Comparison of ENCODE assay signal across 9 cellular contexts in genomic region chr3:122533931-122534334, GRCh38. TPM values are rescaled to one million over a fixed set of nuclear protein-coding genes. Genes with fewer than 3 reads are reported as not detected.
DNase-seq lines count a peak whose midpoint lies in the region; ATAC-seq and TF ChIP-seq lines count a peak whose summit lies in the region.
"Had no signal": no experiment of that assay in that cellular context is flagged by ENCODE, and none has a peak within 500 bp of the region (broad histone marks: within the 10 kb centered on the region; RNA-seq: fewer than 3 reads in every experiment).

No MANE protein-coding gene starts in this region.

- H3K27ac Mint-ChIP-seq in stimulated activated naive CD8-positive, alpha-beta T cell treated with anti-CD3 and anti-CD28 coated beads, Interleukin-15, Interleukin-2, amounts not matched to agents 100 ng/mL and 50 ng/mL, for 24 hours: peak overlapping the region; percentile 89
- no peak overlapping the region for H3K27ac Mint-ChIP-seq in progenitor cell of endocrine pancreas
- H3K27ac Mint-ChIP-seq: dendritic cell treated with granulocyte-macrophage colony-stimulating factor and Interleukin-4, amounts not matched to agents 40 ng/mL and 50 ng/mL, for 4 days had no signal

- H3K27me3 Mint-ChIP-seq in stimulated activated naive CD8-positive, alpha-beta T cell treated with anti-CD3 and anti-CD28 coated beads, Interleukin-15, Interleukin-2, amounts not matched to agents 100 ng/mL and 50 ng/mL, for 24 hours: no peaks in the 10 kb centered on the region
- no peaks in the 10 kb centered on the region for H3K27me3 Mint-ChIP-seq in progenitor cell of endocrine pancreas
- H3K27me3 Mint-ChIP-seq: dendritic cell treated with granulocyte-macrophage colony-stimulating factor and Interleukin-4, amounts not matched to agents 40 ng/mL and 50 ng/mL, for 4 days had no signal

- DNase-seq in stimulated activated naive CD4-positive, alpha-beta T cell treated with Interleukin-2 at 50 U/mL for 16 hours (lab: John Stamatoyannopoulos, UW): peak; percentile 42
- DNase-seq in stimulated activated naive CD4-positive, alpha-beta T cell (lab: John Stamatoyannopoulos, UW): no peak
- DNase-seq in RPMI7951 (ENCODE audit: low read depth) (peak; percentile 99), choroid plexus epithelial cell (ENCODE audit: low read depth) (peak; percentile 85), DMS79 treated with DMSO at 0.1 percent for 48 hours (lab: John Stamatoyannopoulos, UW) (no peak), progenitor cell of endocrine pancreas (ENCODE audit: low spot score, unreplicated experiment) (no peak)

- H3K36me3 Mint-ChIP-seq in stimulated activated naive CD8-positive, alpha-beta T cell treated with anti-CD3 and anti-CD28 coated beads, Interleukin-15, Interleukin-2, amounts not matched to agents 100 ng/mL and 50 ng/mL, for 24 hours (ENCODE audit: low read depth): peaks cover 64% of the 10 kb centered on the region
- H3K36me3 Mint-ChIP-seq in progenitor cell of endocrine pancreas (ENCODE audit: insufficient read depth): peaks cover 5% of the 10 kb centered on the region

- ATAC-seq in HG03045 (IDR thresholded peaks at IDR 0.05; ENCODE audit: unreplicated experiment): peak; percentile 92

- H3K4me1 Mint-ChIP-seq in stimulated activated naive CD8-positive, alpha-beta T cell treated with anti-CD3 and anti-CD28 coated beads, Interleukin-15, Interleukin-2, amounts not matched to agents 100 ng/mL and 50 ng/mL, for 24 hours (ENCODE audit: low read depth): peaks cover 46% of the 10 kb centered on the region
- H3K4me1 Mint-ChIP-seq in progenitor cell of endocrine pancreas (ENCODE audit: low read depth): no peaks in the 10 kb centered on the region

- TF ChIP-seq CTCF in choroid plexus epithelial cell (conservative IDR thresholded peaks at IDR 0.05; ENCODE audit: low read depth, low read length) (no peak), progenitor cell of endocrine pancreas (IDR thresholded peaks at IDR 0.05; ENCODE audit: unreplicated experiment) (no peak)

- H3K4me3 Mint-ChIP-seq in stimulated activated naive CD8-positive, alpha-beta T cell treated with anti-CD3 and anti-CD28 coated beads, Interleukin-15, Interleukin-2, amounts not matched to agents 100 ng/mL and 50 ng/mL, for 24 hours: peak overlapping the region; percentile 17
- H3K4me3 Mint-ChIP-seq in progenitor cell of endocrine pancreas (ENCODE audit: low read depth): no peak overlapping the region
- H3K4me3 Mint-ChIP-seq: dendritic cell treated with granulocyte-macrophage colony-stimulating factor and Interleukin-4, amounts not matched to agents 40 ng/mL and 50 ng/mL, for 4 days had no signal

- no peak overlapping the region for H3K4me3 ChIP-seq in choroid plexus epithelial cell (ENCODE audit: low read depth, low read length)

- no peaks in the 10 kb centered on the region for H3K9me3 Mint-ChIP-seq in stimulated activated naive CD8-positive, alpha-beta T cell treated with anti-CD3 and anti-CD28 coated beads, Interleukin-15, Interleukin-2, amounts not matched to agents 100 ng/mL and 50 ng/mL, for 24 hours
- no peaks in the 10 kb centered on the region for H3K9me3 Mint-ChIP-seq in progenitor cell of endocrine pancreas (ENCODE audit: low read depth)
- H3K9me3 Mint-ChIP-seq: dendritic cell treated with granulocyte-macrophage colony-stimulating factor and Interleukin-4, amounts not matched to agents 40 ng/mL and 50 ng/mL, for 4 days had no signal

RNA-seq across cellular contexts. Expression of gene KPNA1, which starts 19.2 kb away (rescaled TPM):
- 33.3 and 34.7 TPM in 2 replicates for total RNA-seq in RPMI7951 (2014; rRNA removed; shearing (Covaris generic))
- total RNA-seq in progenitor cell of endocrine pancreas: 82.5 and 85.5 TPM in 2 replicates

RNA-seq across cellular contexts. Expression of gene PARP9, which starts 30.2 kb away (rescaled TPM):
- 17.4 and 22.1 TPM in 2 replicates for total RNA-seq in RPMI7951 (2014; rRNA removed; shearing (Covaris generic))
- 11.3 and 11.5 TPM in 2 replicates for total RNA-seq in progenitor cell of endocrine pancreas

RNA-seq across cellular contexts. Expression of gene DTX3L, which starts 30.2 kb away (rescaled TPM):
- 24.3 and 24.9 TPM in 2 replicates for total RNA-seq in RPMI7951 (2014; rRNA removed; shearing (Covaris generic))
- 13.0 and 14.5 TPM in 2 replicates for total RNA-seq in progenitor cell of endocrine pancreas

RNA-seq across cellular contexts. Expression of gene PARP15, which starts 43.5 kb away (rescaled TPM):
- total RNA-seq in RPMI7951 (2014; rRNA removed; shearing (Covaris generic)): 0.10 TPM in 1 of 2 replicates, not detected in the other
- total RNA-seq in progenitor cell of endocrine pancreas: 0.55 TPM in 2 replicates

Comparison
In these comparisons a context has a peak if more than half of its experiments do, and no peak if none do; other contexts are left out.
1. DNase-seq: peak in stimulated activated naive CD4-positive, alpha-beta T cell treated with Interleukin-2 at 50 U/mL for 16 hours (single experiment), RPMI7951 (single experiment) and choroid plexus epithelial cell (single experiment); none in stimulated activated naive CD4-positive, alpha-beta T cell (0 of 6), DMS79 treated with DMSO at 0.1 percent for 48 hours (single experiment) and progenitor cell of endocrine pancreas (single experiment).